In the genomic region with DNA sequence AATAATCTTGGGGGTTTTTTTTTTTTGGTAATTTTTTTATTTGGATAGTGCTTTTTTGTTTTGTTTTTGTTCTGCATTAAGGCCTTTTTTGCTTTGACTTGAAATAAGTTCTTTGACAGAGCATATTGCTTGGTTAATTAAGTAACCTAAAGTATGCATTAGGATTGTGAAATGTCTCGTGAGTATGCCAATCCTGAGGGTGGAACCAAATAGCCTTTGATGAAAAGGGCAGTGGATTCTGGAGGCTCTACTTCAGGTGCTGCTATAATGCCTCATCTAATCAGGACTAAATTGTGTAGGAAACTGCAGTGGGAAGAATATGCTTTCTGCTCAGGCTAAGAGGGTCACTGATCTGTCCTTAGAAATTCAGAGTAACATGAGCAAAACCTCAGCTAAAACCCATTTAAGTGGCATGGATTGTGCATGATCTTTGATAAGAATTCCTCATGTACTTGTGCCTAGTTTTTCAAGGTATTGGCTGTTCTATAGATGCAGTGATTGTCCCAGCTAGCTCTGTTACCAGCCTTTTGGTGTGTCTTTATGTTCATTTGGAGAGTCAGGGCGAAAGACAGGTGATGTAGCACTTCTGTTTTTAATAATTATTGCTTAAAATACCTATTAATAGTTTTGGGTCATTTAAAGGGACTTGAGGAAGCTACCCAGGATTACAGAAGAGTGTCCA, we compare ENCODE assay signal across 16 cellular contexts. TPM values are rescaled to one million over a fixed set of nuclear protein-coding genes. Genes with fewer than 3 reads are reported as not detected.
DNase-seq lines count a peak whose midpoint lies in the region; ATAC-seq, FAIRE-seq and TF ChIP-seq lines count a peak whose summit lies in the region.
"Had no signal": no experiment of that assay in that cellular context is flagged by ENCODE, and none has a peak within 500 bp of the region (broad histone marks: within the 10 kb centered on the region; RNA-seq: fewer than 3 reads in every experiment).

No MANE protein-coding gene starts in this region.

- no peak overlapping the region for H3K27ac ChIP-seq in CD8-positive, alpha-beta memory T cell (ENCODE audit: low read depth, low read length)
- no peak overlapping the region for H3K27ac ChIP-seq in tibial artery
- H3K27ac ChIP-seq: esophagus muscularis mucosa, RWPE1, thyroid gland had no signal

- H3K27me3 Mint-ChIP-seq in CD8-positive, alpha-beta memory T cell = no peaks in the 10 kb centered on the region
- H3K27me3 Mint-ChIP-seq in activated naive CD8-positive, alpha-beta T cell treated with anti-CD3 and anti-CD28 coated beads for 36 hours = no peaks in the 10 kb centered on the region
- no peaks in the 10 kb centered on the region for H3K27me3 Mint-ChIP-seq in naive thymus-derived CD8-positive, alpha-beta T cell
- H3K27me3 Mint-ChIP-seq: brain had no signal

- peak in 1 of 2 donors; percentile 10 for ATAC-seq in naive thymus-derived CD8-positive, alpha-beta T cell
- ATAC-seq: sciatic nerve had no signal

- intact Hi-C loops in tibial artery (cut with DNase I; ENCODE audit: low total_unique reads) = no loop called here

- peak overlapping the region in 5 of 8 donors; percentile 46 to 96 (median 73) for H3K27ac Mint-ChIP-seq in CD8-positive, alpha-beta memory T cell
- H3K27ac Mint-ChIP-seq in activated naive CD8-positive, alpha-beta T cell treated with anti-CD3 and anti-CD28 coated beads for 36 hours = peak overlapping the region; percentile 64
- peak overlapping the region in 8 of 10 donors; percentile 19 to 80 (median 60) for H3K27ac Mint-ChIP-seq in naive thymus-derived CD8-positive, alpha-beta T cell

- no peak for DNase-seq in CD8-positive, alpha-beta memory T cell
- DNase-seq in H54 (ENCODE audit: insufficient read length, low spot score) (no peak), superior temporal gyrus (ENCODE audit: extremely low spot score) (no peak), dedifferentiated amniotic fluid mesenchymal stem cell (ENCODE audit: extremely low spot score) (no peak), tibial artery (no peak), iPS-NIHi11 (ENCODE audit: low spot score) (no peak)
- DNase-seq in activated naive CD8-positive, alpha-beta T cell treated with anti-CD3 and anti-CD28 coated beads for 36 hours = no peak
- DNase-seq in naive thymus-derived CD8-positive, alpha-beta T cell = no peak
- DNase-seq: NCI-H1092; stimulated activated CD4-positive, alpha-beta T cell treated with anti-CD3 and anti-CD28 coated beads, Interleukin-2, amount 100 ng/mL, for 24 hours; thyroid gland had no signal

- H3K4me1 Mint-ChIP-seq in CD8-positive, alpha-beta memory T cell = peaks cover 20 to 53% (median 46%) of the 10 kb centered on the region in 3 donors
- H3K4me1 Mint-ChIP-seq in activated naive CD8-positive, alpha-beta T cell treated with anti-CD3 and anti-CD28 coated beads for 36 hours = peaks cover 44% of the 10 kb centered on the region
- H3K4me1 Mint-ChIP-seq in naive thymus-derived CD8-positive, alpha-beta T cell = peaks cover 10 to 40% (median 22%) of the 10 kb centered on the region in 4 donors
- H3K4me1 Mint-ChIP-seq: brain had no signal

- no peaks in the 10 kb centered on the region for H3K9me3 ChIP-seq in CD8-positive, alpha-beta memory T cell (ENCODE audit: low read length)
- H3K9me3 ChIP-seq in tibial artery = no peaks in the 10 kb centered on the region
- H3K9me3 ChIP-seq: esophagus muscularis mucosa, thyroid gland had no signal

- H3K4me3 Mint-ChIP-seq in CD8-positive, alpha-beta memory T cell = no peak overlapping the region
- H3K4me3 Mint-ChIP-seq in activated naive CD8-positive, alpha-beta T cell treated with anti-CD3 and anti-CD28 coated beads for 36 hours = no peak overlapping the region
- H3K4me3 Mint-ChIP-seq in naive thymus-derived CD8-positive, alpha-beta T cell = no peak overlapping the region
- H3K4me3 Mint-ChIP-seq: brain had no signal

- no peaks in the 10 kb centered on the region for H3K4me1 ChIP-seq in CD8-positive, alpha-beta memory T cell (ENCODE audit: insufficient read depth, low read length)
- peaks cover 0 to 4% (median 1%) of the 10 kb centered on the region in 4 donors for H3K4me1 ChIP-seq in tibial artery

- peaks cover 0 to 59% (median 15%) of the 10 kb centered on the region in 3 donors for H3K36me3 Mint-ChIP-seq in CD8-positive, alpha-beta memory T cell
- H3K36me3 Mint-ChIP-seq in activated naive CD8-positive, alpha-beta T cell treated with anti-CD3 and anti-CD28 coated beads for 36 hours = peaks cover 39% of the 10 kb centered on the region
- peaks cover 0 to 60% (median 10%) of the 10 kb centered on the region in 3 donors for H3K36me3 Mint-ChIP-seq in naive thymus-derived CD8-positive, alpha-beta T cell

- H3K4me3 ChIP-seq in CD8-positive, alpha-beta memory T cell (ENCODE audit: low read length) = no peak overlapping the region
- H3K4me3 ChIP-seq in tibial artery = no peak overlapping the region
- H3K4me3 ChIP-seq: esophagus muscularis mucosa, thyroid gland had no signal

- H3K36me3 ChIP-seq in CD8-positive, alpha-beta memory T cell (ENCODE audit: insufficient read depth, low read length) = peaks cover 42% of the 10 kb centered on the region
- peaks cover 59 to 64% (median 64%) of the 10 kb centered on the region in 3 donors for H3K36me3 ChIP-seq in tibial artery

- CTCF ChIA-PET in CD8-positive, alpha-beta memory T cell (lab: Charles Lee) = interaction anchor here (1.3 kb wide), 1 partner anchor 11 kb away, joined by 5 read pairs; no protein-coding TSS in a partner anchor

- FAIRE-seq in H54 (lab: Jason Lieb, UNC) = peak; percentile 50
- FAIRE-seq: islet of Langerhans had no signal

- H3K9me3 Mint-ChIP-seq in CD8-positive, alpha-beta memory T cell = no peaks in the 10 kb centered on the region
- no peaks in the 10 kb centered on the region for H3K9me3 Mint-ChIP-seq in activated naive CD8-positive, alpha-beta T cell treated with anti-CD3 and anti-CD28 coated beads for 36 hours
- no peaks in the 10 kb centered on the region for H3K9me3 Mint-ChIP-seq in naive thymus-derived CD8-positive, alpha-beta T cell

- TF ChIP-seq CTCF in tibial artery (IDR thresholded peaks at IDR 0.05) = no peak

- POLR2A ChIA-PET in CD8-positive, alpha-beta memory T cell (lab: Charles Lee) = no interaction called here
- POLR2A ChIA-PET in naive thymus-derived CD8-positive, alpha-beta T cell (lab: Charles Lee) = no interaction called here

- no peak for TF ChIP-seq POLR2A in H54 (IDR thresholded peaks at IDR 0.05; ENCODE audit: low read depth, low read length)

- no peaks in the 10 kb centered on the region for H3K27me3 ChIP-seq in CD8-positive, alpha-beta memory T cell (ENCODE audit: insufficient read depth, low read length, poor library complexity, severe bottlenecking)
- no peaks in the 10 kb centered on the region for H3K27me3 ChIP-seq in tibial artery
- H3K27me3 ChIP-seq: esophagus muscularis mucosa, thyroid gland had no signal

RNA-seq across cellular contexts. Expression of gene CDV3, which starts 15.4 kb away (rescaled TPM):
- total RNA-seq in CD8-positive, alpha-beta memory T cell = 100 to 1,000 TPM; 298 to 322 TPM
- 71.5 TPM for polyA plus RNA-seq in CD8-positive, alpha-beta memory T cell
- 100 to 1,000 TPM; 268 to 269 TPM for total RNA-seq in activated naive CD8-positive, alpha-beta T cell treated with anti-CD3 and anti-CD28 coated beads for 36 hours
- total RNA-seq in naive thymus-derived CD8-positive, alpha-beta T cell = 100 to 1,000 TPM; 210 to 226 TPM
- 10 to 100 TPM; 41.7 to 82.2 (median 60.3) TPM for polyA plus RNA-seq in naive thymus-derived CD8-positive, alpha-beta T cell
